10 cellular contexts compared by ENCODE assay signal in the genomic region with DNA sequence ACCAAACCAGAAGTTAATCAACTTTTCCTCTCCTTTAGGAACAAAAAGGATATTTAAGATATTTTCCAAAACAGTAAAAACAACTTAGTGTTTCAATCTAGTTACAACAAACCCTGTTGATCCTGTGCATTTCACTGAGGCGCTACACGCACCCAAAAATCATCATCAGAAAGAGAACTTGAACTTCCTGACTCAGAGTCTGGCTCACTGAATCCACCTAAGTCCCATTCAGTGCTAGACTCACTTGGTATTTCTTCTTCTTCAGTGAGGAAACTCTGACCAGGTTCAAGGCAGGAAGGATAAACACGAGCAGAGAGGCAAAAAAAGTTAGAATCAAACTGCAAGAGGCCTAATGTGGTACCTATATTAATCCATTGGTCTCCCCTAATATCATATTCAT. TPM values are rescaled to one million over a fixed set of nuclear protein-coding genes. Genes with fewer than 3 reads are reported as not detected.
DNase-seq lines count a peak whose midpoint lies in the region; ATAC-seq and TF ChIP-seq lines count a peak whose summit lies in the region.
"Had no signal": no experiment of that assay in that cellular context is flagged by ENCODE, and none has a peak within 500 bp of the region (broad histone marks: within the 10 kb centered on the region; RNA-seq: fewer than 3 reads in every experiment).

No MANE protein-coding gene starts in this region.

- no peak for TF ChIP-seq CTCF in IMR-90 (conservative IDR thresholded peaks at IDR 0.05; ENCODE audit: low read depth, low read length)
- no peak for TF ChIP-seq CTCF in omental fat pad (IDR thresholded peaks at IDR 0.05)

- H3K4me3 ChIP-seq in CD4-positive, CD25-positive, alpha-beta regulatory T cell (ENCODE audit: low read depth, low read length), result peak overlapping the region; percentile 77
- H3K4me3 ChIP-seq in IMR-90 (ENCODE audit: insufficient read depth, low read depth, low read length), result peak overlapping the region; percentile 38; the same call in 1 of the 2 replicates

- H3K79me1 ChIP-seq in IMR-90 (ENCODE audit: low read depth in 1 of 2, low read length in 2 of 2), result peaks cover 31 to 40% of the 10 kb centered on the region in 2 experiments

- no peak overlapping the region; the same call in 1 of the 2 replicates for H3K18ac ChIP-seq in IMR-90 (ENCODE audit: low read depth, low read length)

- H4K5ac ChIP-seq in IMR-90 (ENCODE audit: low read depth, low read length), result no peak overlapping the region

- peak in 1 of 3 donors; percentile 31 for DNase-seq in CD4-positive, CD25-positive, alpha-beta regulatory T cell
- peak; percentile 37 for DNase-seq in IMR-90
- peak in 1 of 2 donors; percentile 9 for DNase-seq in activated T-cell treated with anti-CD3 and anti-CD28 coated beads, Interleukin-2, amount 50 U/mL, for 72 hours
- DNase-seq in memory B cell (ENCODE audit: low spot score in 2 of 2), result no peak
- DNase-seq in cerebellum (ENCODE audit: low spot score), result no peak
- no peak for DNase-seq in omental fat pad (ENCODE audit: low spot score)
- DNase-seq in NCI-H1694 treated with DMSO at 0.1 percent for 48 hours (lab: John Stamatoyannopoulos, UW), result no peak
- DNase-seq in mesenteric fat pad (ENCODE audit: low spot score), result no peak
- DNase-seq: activated CD4-positive, CD25-positive, alpha-beta regulatory T cell treated with anti-CD3 and anti-CD28 coated beads, Interleukin-2, amount 50 U/mL, for 72 hours; NCI-H2029 treated with DMSO at 0.1 percent for 48 hours had no signal

- no peak overlapping the region for H2BK20ac ChIP-seq in IMR-90 (ENCODE audit: low read depth, low read length)

- peak overlapping the region; percentile 7 for H2AK9ac ChIP-seq in IMR-90 (replicated peaks; ENCODE audit: low read depth, low read length, poor library complexity)

- peak overlapping the region; percentile 94 to 99 (median 98) for H3K4me3 Mint-ChIP-seq in CD4-positive, CD25-positive, alpha-beta regulatory T cell
- H3K4me3 Mint-ChIP-seq in activated T-cell treated with anti-CD3 and anti-CD28 coated beads, Interleukin-2, amount 50 U/mL, for 72 hours, result peak overlapping the region; percentile 90 to 98
- peak overlapping the region; percentile 99 for H3K4me3 Mint-ChIP-seq in memory B cell

- peak overlapping the region in 1 of 3 donors; percentile 64 for H3K27ac Mint-ChIP-seq in CD4-positive, CD25-positive, alpha-beta regulatory T cell
- H3K27ac Mint-ChIP-seq in activated T-cell treated with anti-CD3 and anti-CD28 coated beads, Interleukin-2, amount 50 U/mL, for 72 hours, result peak overlapping the region; percentile 76
- H3K27ac Mint-ChIP-seq in memory B cell, result no peak overlapping the region

- H3K14ac ChIP-seq in IMR-90 (replicated peaks; ENCODE audit: low read depth, low read length), result 0 out of 2 replicates have a peak overlapping the region, but pooled peaks have one; percentile 27

- in situ Hi-C loops in IMR-90 (cut with MboI; ENCODE audit: low sequenced_read_pairs), result no loop called here

- no peak overlapping the region for H3K56ac ChIP-seq in IMR-90 (ENCODE audit: extremely low read depth, insufficient read depth, low read length)

- no peak overlapping the region for H2BK120ac ChIP-seq in IMR-90 (ENCODE audit: low read depth, low read length)

- H3K9me3 Mint-ChIP-seq in CD4-positive, CD25-positive, alpha-beta regulatory T cell, result peaks cover 0 to 2% (median 1%) of the 10 kb centered on the region in 7 donors
- H3K9me3 Mint-ChIP-seq in activated T-cell treated with anti-CD3 and anti-CD28 coated beads, Interleukin-2, amount 50 U/mL, for 72 hours, result no peaks in the 10 kb centered on the region
- H3K9me3 Mint-ChIP-seq in memory B cell, result peaks cover 2% of the 10 kb centered on the region

- WGBS in IMR-90 (ENCODE audit: extremely low coverage in 2 of 2, insufficient read length in 1 of 2), 2 experiments, result no CpG with 5 or more reads among the region's 3 CpGs

- no peak overlapping the region; the same call in 1 of the 2 replicates for H3K23ac ChIP-seq in IMR-90 (ENCODE audit: low read depth, low read length)

- H3K4me2 ChIP-seq in IMR-90 (ENCODE audit: low read depth, low read length), result peak overlapping the region; percentile 87

- H3K9me1 ChIP-seq in IMR-90 (ENCODE audit: insufficient read depth, low read length), result peaks cover 5% of the 10 kb centered on the region; the same call in 1 of the 2 replicates

- H3K27me3 ChIP-seq in CD4-positive, CD25-positive, alpha-beta regulatory T cell (ENCODE audit: control insufficient read depth, insufficient read depth, low read length), result no peaks in the 10 kb centered on the region
- H3K27me3 ChIP-seq in IMR-90 (ENCODE audit: control insufficient read depth, insufficient read depth, low read length), result no peaks in the 10 kb centered on the region

- H4K8ac ChIP-seq in IMR-90 (ENCODE audit: low read depth in 2 of 2, low read length in 2 of 2), result no peak overlapping the region

- no peak overlapping the region for H2BK15ac ChIP-seq in IMR-90 (ENCODE audit: low read depth, low read length)

- no peak for ATAC-seq in CD4-positive, CD25-positive, alpha-beta regulatory T cell (ENCODE audit: low read depth in 2 of 2)
- ATAC-seq in IMR-90 (ENCODE audit: low read depth) (no peak), memory B cell (ENCODE audit: low read depth) (no peak), omental fat pad (ENCODE audit: low FRiP score) (no peak)
- no peak for ATAC-seq in activated T-cell treated with anti-CD3 and anti-CD28 coated beads, Interleukin-2, amount 50 U/mL, for 72 hours (replicated peaks in 1 of 2)

- peaks cover 25 to 68% (median 40%) of the 10 kb centered on the region in 4 donors for H3K4me1 Mint-ChIP-seq in CD4-positive, CD25-positive, alpha-beta regulatory T cell
- H3K4me1 Mint-ChIP-seq in activated T-cell treated with anti-CD3 and anti-CD28 coated beads, Interleukin-2, amount 50 U/mL, for 72 hours (ENCODE audit: low read depth), result peaks cover 40% of the 10 kb centered on the region
- H3K4me1 Mint-ChIP-seq in memory B cell, result peaks cover 23% of the 10 kb centered on the region

- dilution Hi-C loops in IMR-90 (cut with HindIII; ENCODE audit: low sequenced_read_pairs, unreplicated experiment), result no loop called here

- no peak overlapping the region for H3K4ac ChIP-seq in IMR-90 (ENCODE audit: low read depth, low read length)

- peaks cover 32% of the 10 kb centered on the region for H3K4me1 ChIP-seq in CD4-positive, CD25-positive, alpha-beta regulatory T cell (ENCODE audit: control insufficient read depth, insufficient read depth, low read length, poor library complexity, severe bottlenecking)
- H3K4me1 ChIP-seq in IMR-90 (ENCODE audit: control insufficient read depth, insufficient read depth, low read length), result peaks cover 10% of the 10 kb centered on the region

- TF ChIP-seq POLR2A in IMR-90 (IDR thresholded peaks at IDR 0.05; ENCODE audit: low read depth, low read length), result no peak

- POLR2A ChIA-PET in IMR-90 (lab: Charles Lee; ENCODE audit: unreplicated experiment), result no interaction called here

- no peak overlapping the region for H2AFZ ChIP-seq in IMR-90 (replicated peaks; ENCODE audit: low read length, poor library complexity)

- CTCF ChIA-PET in IMR-90 (lab: Yijun Ruan, JAX), result no interaction called here

- H4K20me1 ChIP-seq in IMR-90 (ENCODE audit: insufficient read depth, low read length), result no peaks in the 10 kb centered on the region

- no peak for TF ChIP-seq RAD21 in IMR-90 (IDR thresholded peaks at IDR 0.05; ENCODE audit: low read length)

- H3K36me3 Mint-ChIP-seq in CD4-positive, CD25-positive, alpha-beta regulatory T cell, result peaks cover 8% of the 10 kb centered on the region
- peaks cover 7 to 12% of the 10 kb centered on the region in 2 donors for H3K36me3 Mint-ChIP-seq in activated T-cell treated with anti-CD3 and anti-CD28 coated beads, Interleukin-2, amount 50 U/mL, for 72 hours (ENCODE audit: insufficient read depth in 2 of 2)
- peaks cover 6% of the 10 kb centered on the region for H3K36me3 Mint-ChIP-seq in memory B cell

- intact Hi-C loops in IMR-90 (cut with micrococcal nuclease), result loop anchor here (5.0 kb wide), 1 partner anchor 92 kb away; no protein-coding TSS in a partner anchor

- peaks cover 8% of the 10 kb centered on the region for H3K36me3 ChIP-seq in CD4-positive, CD25-positive, alpha-beta regulatory T cell (ENCODE audit: control insufficient read depth, insufficient read depth, low read length)
- 0 out of 2 replicates have a peak, but pooled peaks cover 7% of the 10 kb centered on the region for H3K36me3 ChIP-seq in IMR-90 (ENCODE audit: control insufficient read depth, insufficient read depth, low read length)

- no peak overlapping the region for H4K91ac ChIP-seq in IMR-90 (ENCODE audit: insufficient read depth, low read depth, low read length)

- no peaks in the 10 kb centered on the region for H3K9me3 ChIP-seq in CD4-positive, CD25-positive, alpha-beta regulatory T cell (ENCODE audit: control insufficient read depth in 2 of 2, low read length in 2 of 2)
- H3K9me3 ChIP-seq in IMR-90 (ENCODE audit: control insufficient read depth, insufficient read depth, low read length), result no peaks in the 10 kb centered on the region

- H3K9ac ChIP-seq in IMR-90 (ENCODE audit: low read depth, low read length), result no peak overlapping the region

- no peak overlapping the region for H2AK5ac ChIP-seq in IMR-90 (ENCODE audit: low read depth, low read length)

- no TSS peak for BruUV-seq in IMR-90 (replicated peaks; lab: Mats Ljungman, UMichigan)

- H2BK5ac ChIP-seq in IMR-90 (ENCODE audit: low read depth, low read length, poor library complexity, severe bottlenecking), result no peak overlapping the region

- H3K27ac ChIP-seq in CD4-positive, CD25-positive, alpha-beta regulatory T cell (ENCODE audit: insufficient read depth, low read length, poor library complexity, severe bottlenecking), result no peak overlapping the region
- H3K27ac ChIP-seq in IMR-90 (ENCODE audit: insufficient read depth, low read length), result no peak overlapping the region

- no peaks in the 10 kb centered on the region for H3K27me3 Mint-ChIP-seq in CD4-positive, CD25-positive, alpha-beta regulatory T cell
- no peaks in the 10 kb centered on the region for H3K27me3 Mint-ChIP-seq in activated T-cell treated with anti-CD3 and anti-CD28 coated beads, Interleukin-2, amount 50 U/mL, for 72 hours (ENCODE audit: low read depth)
- no peaks in the 10 kb centered on the region for H3K27me3 Mint-ChIP-seq in memory B cell

TF ChIP-seq in IMR-90, 13 proteins besides CTCF, POLR2A, EP300 and RAD21 (continues in another document):
- TF ChIP-seq MXI1 (IDR thresholded peaks at IDR 0.05; ENCODE audit: borderline replicate concordance, low read depth, low read length), result no peak

RNA-seq across cellular contexts. Expression of a gene that starts 2.2 kb away (rescaled TPM):
- total RNA-seq in CD4-positive, CD25-positive, alpha-beta regulatory T cell, result 3.8 TPM
- polyA plus RNA-seq in CD4-positive, CD25-positive, alpha-beta regulatory T cell, result 1 to 10 TPM; 1.8 to 4.1 (median 2.9) TPM
- total RNA-seq in IMR-90 (2012; rRNA removed) (14.7 and 18.3 TPM in 2 replicates), cerebellum (37.4 TPM), omental fat pad (1 to 10 TPM; 4.3 to 8.4 (median 5.6) TPM), mesenteric fat pad (6.6 TPM)
- polyA plus RNA-seq in IMR-90 (2012; rRNA removed), result 3.0 and 3.6 TPM in 2 replicates
- 2.0 and 2.3 TPM in 2 replicates for polyA plus RNA-seq in IMR-90 (2012; cell fraction: cytosol; rRNA removed)
- 0.98 and 1.2 TPM in 2 replicates for polyA plus RNA-seq in IMR-90 (2012; cell fraction: nucleus; rRNA removed; ENCODE audit: low replicate concordance)
- total RNA-seq in activated T-cell treated with anti-CD3 and anti-CD28 coated beads, Interleukin-2, amount 50 U/mL, for 72 hours, result 1 to 10 TPM; 3.9 TPM
